Comparison of ENCODE assay signal across 34 cellular contexts in genomic region chr10:25504838-25505237, GRCh38.
"Had no signal": no experiment of that assay in that cellular context is flagged by ENCODE, and none has a peak within 500 bp of the region (broad histone marks: within the 10 kb centered on the region; RNA-seq: fewer than 3 reads in every experiment).

No MANE protein-coding gene starts in this region.

- H3K9me3 ChIP-seq: MG63 had no signal

- H3K27ac ChIP-seq: KMS-11 had no signal

- H3K9ac ChIP-seq: KMS-11 had no signal

- H3K36me3 ChIP-seq: MG63 had no signal

- DNase-seq: Karpas-422, Kasumi-1, MG63, MM.1S, MV-4-11, NCI-H1048, NCI-H1092, NCI-H1092 treated with DMSO at 0.1 percent for 48 hours, NCI-H1105, NCI-H1105 treated with DMSO at 0.1 percent for 48 hours, NCI-H1417, NCI-H1417 treated with DMSO at 0.1 percent for 48 hours, NCI-H1436, NCI-H1436 treated with DMSO at 0.1 percent for 48 hours, NCI-H146, NCI-H1694, NCI-H1694 treated with DMSO at 0.1 percent for 48 hours, NCI-H187, NCI-H187 treated with DMSO at 0.1 percent for 48 hours, NCI-H1930, NCI-H2029, NCI-H2029 treated with DMSO at 0.1 percent for 48 hours, NCI-H2081, NCI-H2081 treated with DMSO at 0.1 percent for 48 hours, NCI-H2107, NCI-H2171, NCI-H2171 treated with DMSO at 0.1 percent for 48 hours, NCI-H2227 treated with DMSO at 0.1 percent for 48 hours, NCI-H226, NCI-H345, NCI-H446, NCI-H446 treated with DMSO at 0.1 percent for 48 hours, NCI-H510A had no signal

- H3K4me3 ChIP-seq: MG63 had no signal

- H3K27me3 ChIP-seq: MG63 had no signal

- H3K4me2 ChIP-seq: KMS-11 had no signal
